Comparison of ENCODE assay signal across 8 cellular contexts in the genomic region with DNA sequence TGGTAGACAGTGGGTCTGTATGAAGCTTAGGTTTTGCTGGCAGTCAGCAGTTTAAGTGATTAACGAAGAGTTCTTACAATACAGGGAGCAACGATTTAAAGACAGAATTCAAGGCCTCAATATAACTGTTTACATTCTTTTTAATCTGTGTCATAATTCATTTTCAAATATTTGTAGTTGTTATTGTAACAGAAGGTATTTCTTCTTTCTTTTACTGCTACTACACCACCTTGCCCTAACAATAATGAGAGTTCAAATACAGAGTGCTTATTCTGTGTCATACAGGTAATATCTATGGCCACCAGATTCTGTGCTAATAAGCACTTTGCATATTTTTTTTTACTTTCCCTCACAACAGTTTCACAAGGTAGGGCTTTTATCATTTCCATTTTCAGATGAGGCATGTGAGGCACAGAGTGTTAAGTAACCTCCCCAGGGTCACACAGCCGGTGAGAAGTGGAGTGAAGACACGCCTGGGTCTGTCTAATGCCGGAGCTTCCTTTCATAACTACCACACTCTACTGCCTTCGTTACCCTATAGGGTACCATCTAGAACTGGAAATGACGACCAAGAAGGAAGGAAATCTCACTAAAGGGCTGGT.
DNase-seq lines count a peak whose midpoint lies in the region; ATAC-seq, FAIRE-seq and TF ChIP-seq lines count a peak whose summit lies in the region.

No MANE protein-coding gene starts in this region.

- H3K27me3 ChIP-seq in IMR-90 (ENCODE audit: control insufficient read depth, insufficient read depth, low read length) (no peaks in the 10 kb centered on the region), parathyroid adenoma (ENCODE audit: control insufficient read depth, insufficient read depth, low read length) (no peaks in the 10 kb centered on the region)

- POLR2A ChIA-PET in IMR-90 (lab: Charles Lee; ENCODE audit: unreplicated experiment): interaction anchor here (0.5 kb wide), 1 partner anchor 816 kb away, joined by 3 read pairs; no protein-coding TSS in a partner anchor

- peak overlapping the region; percentile 70 for H3K23ac ChIP-seq in IMR-90 (ENCODE audit: low read depth, low read length)

- H3K56ac ChIP-seq in IMR-90 (ENCODE audit: extremely low read depth, insufficient read depth, low read length): peak overlapping the region; percentile 92

- peak overlapping the region; percentile 97 for H2BK5ac ChIP-seq in IMR-90 (ENCODE audit: low read depth, low read length, poor library complexity, severe bottlenecking)

- H3K27ac ChIP-seq in IMR-90 (ENCODE audit: insufficient read depth, low read length) (peak overlapping the region; percentile 97), parathyroid adenoma (peak overlapping the region; percentile 4)

- no TSS peak for BruUV-seq in IMR-90 (replicated peaks; lab: Mats Ljungman, UMichigan)

- no peak for TF ChIP-seq RAD21 in IMR-90 (IDR thresholded peaks at IDR 0.05; ENCODE audit: low read length)

- H3K9ac ChIP-seq in IMR-90 (ENCODE audit: low read depth, low read length) (peak overlapping the region; percentile 62; the same call in 1 of the 2 replicates), parathyroid adenoma (no peak overlapping the region)

- H3K79me1 ChIP-seq in IMR-90 (ENCODE audit: low read depth in 1 of 2, low read length in 2 of 2): peaks cover 20 to 39% of the 10 kb centered on the region in 2 experiments

- in situ Hi-C loops in IMR-90 (cut with MboI; ENCODE audit: low sequenced_read_pairs): no loop called here

- peak overlapping the region; percentile 99 for H3K18ac ChIP-seq in IMR-90 (ENCODE audit: low read depth, low read length)

- FAIRE-seq in GM18507 (lab: Jason Lieb, UNC): peak; percentile 84

- CTCF ChIA-PET in IMR-90 (lab: Yijun Ruan, JAX): interaction anchor here (0.5 kb wide), 1 partner anchor 183 kb away, joined by 3 read pairs; no protein-coding TSS in a partner anchor

- no peak overlapping the region for H2AK9ac ChIP-seq in IMR-90 (replicated peaks; ENCODE audit: low read depth, low read length, poor library complexity)

- dilution Hi-C loops in IMR-90 (cut with HindIII; ENCODE audit: low sequenced_read_pairs, unreplicated experiment): no loop called here

- peak overlapping the region; percentile 87 for H4K91ac ChIP-seq in IMR-90 (ENCODE audit: insufficient read depth, low read depth, low read length)

- H4K5ac ChIP-seq in IMR-90 (ENCODE audit: low read depth, low read length): peak overlapping the region; percentile 98

- H4K8ac ChIP-seq in IMR-90 (ENCODE audit: low read depth in 2 of 2, low read length in 2 of 2): peak overlapping the region; percentile 68 to 94

- H4K20me1 ChIP-seq in IMR-90 (ENCODE audit: insufficient read depth, low read length): no peaks in the 10 kb centered on the region

- H2AK5ac ChIP-seq in IMR-90 (ENCODE audit: low read depth, low read length): peak overlapping the region; percentile 98

- peak overlapping the region; percentile 90 for H3K4me2 ChIP-seq in IMR-90 (ENCODE audit: low read depth, low read length)
- no peak overlapping the region for H3K4me2 ChIP-seq in parathyroid adenoma (ENCODE audit: low read length)

- peaks cover 7% of the 10 kb centered on the region for H3K9me1 ChIP-seq in IMR-90 (ENCODE audit: insufficient read depth, low read length)

- H3K4me1 ChIP-seq in IMR-90 (ENCODE audit: control insufficient read depth, insufficient read depth, low read length) (peaks cover 16% of the 10 kb centered on the region), parathyroid adenoma (no peaks in the 10 kb centered on the region)

- no peak for DNase-seq in GM18507 (ENCODE audit: extremely low spot score, insufficient read length, low read depth)
- peak; percentile 35 for DNase-seq in IMR-90
- DNase-seq in DMS 273 (lab: John Stamatoyannopoulos, UW; ENCODE audit: unreplicated experiment): no peak
- no peak for DNase-seq in NCI-H446 (lab: John Stamatoyannopoulos, UW)
- DNase-seq in stimulated activated CD4-positive, alpha-beta T cell treated with anti-CD3 and anti-CD28 coated beads, Interleukin-2, amount 100 ng/mL, for 48 hours: no peak
- DNase-seq in cerebellar cortex (ENCODE audit: low spot score): no peak

- peak overlapping the region; percentile 68 for H3K4ac ChIP-seq in IMR-90 (ENCODE audit: low read depth, low read length)

- H3K79me2 ChIP-seq in parathyroid adenoma: peaks cover 2% of the 10 kb centered on the region

- H3K36me3 ChIP-seq in IMR-90 (ENCODE audit: control insufficient read depth, insufficient read depth, low read length): no peaks in the 10 kb centered on the region
- no peaks in the 10 kb centered on the region for H3K36me3 ChIP-seq in parathyroid adenoma (ENCODE audit: control insufficient read depth, insufficient read depth, low read length)

- peak overlapping the region; percentile 98 for H2BK15ac ChIP-seq in IMR-90 (ENCODE audit: low read depth, low read length)

- peak; percentile 52 for ATAC-seq in GM21825 (IDR thresholded peaks at IDR 0.05; ENCODE audit: unreplicated experiment)
- ATAC-seq in IMR-90 (ENCODE audit: low read depth): peak; percentile 13; the same call in 1 of the 2 replicates

- intact Hi-C loops in IMR-90 (cut with micrococcal nuclease): loop anchor here (1.0 to 10.0 kb wide), 3 partner anchors 78 to 225 kb away; no protein-coding TSS in a partner anchor

- WGBS in IMR-90 (ENCODE audit: extremely low coverage in 2 of 2, insufficient read length in 1 of 2), 2 experiments: no CpG with 5 or more reads among the region's 7 CpGs

- no peaks in the 10 kb centered on the region for H3K9me3 ChIP-seq in IMR-90 (ENCODE audit: control insufficient read depth, insufficient read depth, low read length)
- H3K9me3 ChIP-seq in parathyroid adenoma (ENCODE audit: control insufficient read depth, low read length): no peaks in the 10 kb centered on the region

- peak overlapping the region; percentile 96 for H2BK20ac ChIP-seq in IMR-90 (ENCODE audit: low read depth, low read length)

- TF ChIP-seq POLR2A in IMR-90 (IDR thresholded peaks at IDR 0.05; ENCODE audit: low read depth, low read length): no peak

- peak overlapping the region; percentile 96 for H2BK120ac ChIP-seq in IMR-90 (ENCODE audit: low read depth, low read length)

- TF ChIP-seq CTCF in IMR-90 (conservative IDR thresholded peaks at IDR 0.05; ENCODE audit: low read depth, low read length) (no peak), parathyroid adenoma (IDR thresholded peaks at IDR 0.05) (no peak)

- H2AFZ ChIP-seq in IMR-90 (replicated peaks; ENCODE audit: low read length, poor library complexity) (no peak overlapping the region), parathyroid adenoma (no peak overlapping the region)

- H3K4me3 ChIP-seq in IMR-90 (ENCODE audit: insufficient read depth, low read depth, low read length): no peak overlapping the region
- no peak overlapping the region for H3K4me3 ChIP-seq in parathyroid adenoma (ENCODE audit: low read depth, low read length)

- H3K14ac ChIP-seq in IMR-90 (replicated peaks; ENCODE audit: low read depth, low read length): peak overlapping the region; percentile 84

TF ChIP-seq in IMR-90, 13 proteins besides CTCF, POLR2A, EP300 and RAD21:
- no peak for TF ChIP-seq BHLHE40 (IDR thresholded peaks at IDR 0.05; ENCODE audit: low read depth, low read length)
- TF ChIP-seq, protein P1, sequence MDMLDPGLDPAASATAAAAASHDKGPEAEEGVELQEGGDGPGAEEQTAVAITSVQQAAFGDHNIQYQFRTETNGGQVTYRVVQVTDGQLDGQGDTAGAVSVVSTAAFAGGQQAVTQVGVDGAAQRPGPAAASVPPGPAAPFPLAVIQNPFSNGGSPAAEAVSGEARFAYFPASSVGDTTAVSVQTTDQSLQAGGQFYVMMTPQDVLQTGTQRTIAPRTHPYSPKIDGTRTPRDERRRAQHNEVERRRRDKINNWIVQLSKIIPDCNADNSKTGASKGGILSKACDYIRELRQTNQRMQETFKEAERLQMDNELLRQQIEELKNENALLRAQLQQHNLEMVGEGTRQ (IDR thresholded peaks at IDR 0.05; ENCODE audit: low read depth, low read length): no peak
- peak; percentile 42; the same call in 1 of the 2 replicates for TF ChIP-seq MAFK (IDR thresholded peaks at IDR 0.05; ENCODE audit: low read depth, low read length)
- TF ChIP-seq CHD1 (IDR thresholded peaks at IDR 0.05; ENCODE audit: low read depth, low read length): no peak
TF ChIP-seq in IMR-90: peak in this region for 1.
